Comparison of ENCODE assay signal across 25 cellular contexts in the genomic region with DNA sequence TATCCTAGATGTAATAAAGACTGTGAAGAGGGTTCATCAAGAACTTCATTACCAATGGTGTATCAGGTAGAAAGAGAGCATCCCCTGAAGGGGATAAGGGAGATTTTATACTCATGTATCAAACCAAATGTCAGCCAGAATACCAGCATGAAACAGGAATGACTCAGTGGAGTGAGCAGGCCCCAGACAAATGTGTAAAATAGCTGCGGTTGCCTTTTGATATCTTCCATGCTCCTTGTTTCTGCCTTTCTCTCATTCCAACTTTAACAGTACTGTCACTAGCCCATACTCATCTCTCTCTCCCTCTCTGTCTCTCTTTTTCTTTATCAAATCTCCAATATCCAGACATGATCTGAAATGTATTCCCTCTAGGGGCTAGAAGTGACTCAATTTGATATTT. TPM values are rescaled to one million over a fixed set of nuclear protein-coding genes. Genes with fewer than 3 reads are reported as not detected.
DNase-seq lines count a peak whose midpoint lies in the region; ATAC-seq and TF ChIP-seq lines count a peak whose summit lies in the region.
"Had no signal": no experiment of that assay in that cellular context is flagged by ENCODE, and none has a peak within 500 bp of the region (broad histone marks: within the 10 kb centered on the region; RNA-seq: fewer than 3 reads in every experiment).

No MANE protein-coding gene starts in this region.

- no peak for ATAC-seq in aorta (ENCODE audit: low FRiP score)
- ATAC-seq: GM23338, lower lobe of right lung, WTC11 had no signal

- peak overlapping the region; percentile 14 for H3K4me2 ChIP-seq in osteoblast (ENCODE audit: insufficient read depth, low read length)
- H3K4me2 ChIP-seq: GM23338 had no signal

- in situ Hi-C loops in astrocyte of the spinal cord (cut with HindIII; ENCODE audit: low sequenced_read_pairs) = no loop called here

- H3K36me3 ChIP-seq in osteoblast (ENCODE audit: insufficient read depth, low read length) (no peaks in the 10 kb centered on the region), aorta (ENCODE audit: control insufficient read depth in 1 of 2, insufficient read depth in 2 of 2, low read length in 1 of 2) (no peaks in the 10 kb centered on the region)
- H3K36me3 ChIP-seq: BE2C, lower lobe of right lung, MG63 had no signal

- H3K27ac ChIP-seq in osteoblast (ENCODE audit: low read depth, low read length) = peak overlapping the region; percentile 78
- H3K27ac ChIP-seq in aorta (ENCODE audit: low read depth in 1 of 2, low read length in 2 of 2) = no peak overlapping the region
- H3K27ac ChIP-seq: epithelial cell of prostate, lower lobe of right lung had no signal

- WGBS in aorta, 2 donors = 93 to 95% methylated on average over 1 of the region's 1 CpG

- H2AFZ ChIP-seq in osteoblast (ENCODE audit: low read length) = no peak overlapping the region
- H2AFZ ChIP-seq: GM23338 had no signal

- TF ChIP-seq CTCF in astrocyte of the spinal cord (IDR thresholded peaks at IDR 0.05; ENCODE audit: low read depth, low read length) (no peak), osteoblast (IDR thresholded peaks at IDR 0.05; ENCODE audit: extremely low read depth, low read depth, low read length) (no peak)

- H3K4me1 ChIP-seq in osteoblast (ENCODE audit: insufficient read depth, low read length) (peaks cover 34% of the 10 kb centered on the region), aorta (ENCODE audit: control insufficient read depth in 1 of 2, insufficient read depth in 2 of 2, low read length in 2 of 2) (no peaks in the 10 kb centered on the region)
- H3K4me1 ChIP-seq: BE2C, lower lobe of right lung had no signal

- no peaks in the 10 kb centered on the region for H3K79me2 ChIP-seq in osteoblast (ENCODE audit: insufficient read depth, low read length)

- H3K9me3 ChIP-seq in osteoblast (ENCODE audit: low read depth, low read length) (no peaks in the 10 kb centered on the region), aorta (ENCODE audit: control insufficient read depth, low read length) (no peaks in the 10 kb centered on the region)
- H3K9me3 ChIP-seq: BE2C, lower lobe of right lung, MG63 had no signal

- DNase-seq in EH (ENCODE audit: low read depth) (peak; percentile 80), NCI-H226 (peak; percentile 88), astrocyte of the spinal cord (ENCODE audit: low read depth, low spot score) (peak; percentile 73), osteoblast (ENCODE audit: insufficient read length, low spot score, missing footprints) (peak; percentile 49), aorta (no peak), NCI-H2081 (lab: John Stamatoyannopoulos, UW) (no peak), OCI-M2 (lab: John Stamatoyannopoulos, UW; ENCODE audit: unreplicated experiment) (no peak), NCI-H748 (lab: John Stamatoyannopoulos, UW; ENCODE audit: unreplicated experiment) (no peak)
- DNase-seq: activated CD4-positive, alpha-beta memory T cell treated with anti-CD3 and anti-CD28 coated beads for 36 hours; activated gamma-delta T cell; BE2C; cerebellar nuclear complex; COR-L47; DMS79 treated with DMSO at 0.1 percent for 48 hours; lower lobe of right lung; MG63; NCI-H1417 treated with DMSO at 0.1 percent for 48 hours; NCI-H524 treated with DMSO at 0.1 percent for 48 hours; small intestine; stimulated activated CD4-positive, alpha-beta T cell treated with anti-CD3 and anti-CD28 coated beads, Interleukin-2, amount 100 ng/mL, for 48 hours; stimulated activated naive CD4-positive, alpha-beta T cell had no signal

- H3K4me3 ChIP-seq in astrocyte of the spinal cord (ENCODE audit: low read depth, low read length) (no peak overlapping the region), osteoblast (ENCODE audit: insufficient read depth, low read length) (no peak overlapping the region), aorta (ENCODE audit: low read length in 2 of 2) (no peak overlapping the region)
- H3K4me3 ChIP-seq: GM23338, lower lobe of right lung, MG63 had no signal

- H3K27me3 ChIP-seq in osteoblast (ENCODE audit: insufficient read depth, low read length) = no peaks in the 10 kb centered on the region
- no peaks in the 10 kb centered on the region for H3K27me3 ChIP-seq in aorta (ENCODE audit: control insufficient read depth in 1 of 2, insufficient read depth in 2 of 2, low read length in 1 of 2)
- H3K27me3 ChIP-seq: BE2C, MG63 had no signal

- no peaks in the 10 kb centered on the region for H4K20me1 ChIP-seq in osteoblast (ENCODE audit: insufficient read depth, low read length)

- intact Hi-C loops in aorta (cut with DNase I) = loop anchor here in 1 of 2 donors (10.0 kb wide), 1 partner anchor 81 kb away; no protein-coding TSS in a partner anchor

RNA-seq across cellular contexts. Expression of a gene that starts 47.8 kb away (rescaled TPM):
- 0.72 and 0.88 TPM in 2 replicates for total RNA-seq in osteoblast
- total RNA-seq in aorta = 1 to 10 TPM in 1 of 2 donors, under 1 TPM in 1; 0.49 to 1.0 TPM
- under 1 TPM in 1 of 2 donors, not detected in 1; 0.56 TPM for polyA plus RNA-seq in aorta
- total RNA-seq: activated CD4-positive, alpha-beta memory T cell treated with anti-CD3 and anti-CD28 coated beads for 36 hours; kidney epithelial cell; WTC11 had no signal
- polyA plus RNA-seq: GM23338 had no signal

Comparison
In these comparisons a context has a peak if more than half of its experiments do, and no peak if none do; other contexts are left out.
1. DNase-seq: peak in EH (single experiment), NCI-H226 (single experiment), astrocyte of the spinal cord (single experiment) and osteoblast (single experiment); none in aorta (0 of 2), NCI-H2081 (0 of 2), OCI-M2 (single experiment) and NCI-H748 (single experiment).